In genomic region chr2:160471950-160472349, GRCh38 we compare ENCODE assay signal across 17 cellular contexts. TPM values are rescaled to one million over a fixed set of nuclear protein-coding genes. Genes with fewer than 3 reads are reported as not detected.
DNase-seq lines count a peak whose midpoint lies in the region; ATAC-seq lines count a peak whose summit lies in the region.
"Had no signal": no experiment of that assay in that cellular context is flagged by ENCODE, and none has a peak within 500 bp of the region (broad histone marks: within the 10 kb centered on the region; RNA-seq: fewer than 3 reads in every experiment).

No MANE protein-coding gene starts in this region.

- CTCF ChIA-PET in T-cell (lab: Charles Lee) = interaction anchor here in 1 of 2 donors (0.6 kb wide), 1 partner anchor 12 kb away, joined by 4 read pairs; no protein-coding TSS in a partner anchor

- peaks cover 55% of the 10 kb centered on the region for H3K4me1 Mint-ChIP-seq in activated CD4-positive, alpha-beta T cell treated with anti-CD3 and anti-CD28 coated beads, Interleukin-2, amount 10 ng/mL, durations not matched to agents 24 days and 14 days
- H3K4me1 Mint-ChIP-seq in T-cell = peaks cover 76 to 91% (median 80%) of the 10 kb centered on the region in 3 donors

- no peak overlapping the region for H3K9ac ChIP-seq in rectal smooth muscle tissue (ENCODE audit: low read length)
- H3K9ac ChIP-seq: SK-N-SH had no signal

- intact Hi-C loops in activated CD4-positive, alpha-beta T cell treated with anti-CD3 and anti-CD28 coated beads, Interleukin-2, amount 10 ng/mL, durations not matched to agents 24 days and 14 days (cut with micrococcal nuclease) = loop anchor here (1.0 kb wide), 3 partner anchors 13 to 65 kb away; no protein-coding TSS in a partner anchor

- no peaks in the 10 kb centered on the region for H3K27me3 Mint-ChIP-seq in activated CD4-positive, alpha-beta T cell treated with anti-CD3 and anti-CD28 coated beads, Interleukin-2, amount 10 ng/mL, durations not matched to agents 24 days and 14 days
- no peaks in the 10 kb centered on the region for H3K27me3 Mint-ChIP-seq in T-cell

- H3K4me1 ChIP-seq in rectal smooth muscle tissue (ENCODE audit: control insufficient read depth, insufficient read depth, low read length) = peaks cover 44% of the 10 kb centered on the region

- ATAC-seq in T-cell (replicated peaks in 1 of 4) (no peak), GM18868 (IDR thresholded peaks at IDR 0.05; ENCODE audit: unreplicated experiment) (no peak)

- H3K36me3 Mint-ChIP-seq in activated CD4-positive, alpha-beta T cell treated with anti-CD3 and anti-CD28 coated beads, Interleukin-2, amount 10 ng/mL, durations not matched to agents 24 days and 14 days (ENCODE audit: low read depth) = peaks cover 4% of the 10 kb centered on the region
- H3K36me3 Mint-ChIP-seq in T-cell = no peaks in the 10 kb centered on the region

- DNase-seq in activated CD4-positive, alpha-beta T cell treated with anti-CD3 and anti-CD28 coated beads, Interleukin-2, amount 10 ng/mL, durations not matched to agents 24 days and 14 days = peak; percentile 70
- no peak for DNase-seq in activated CD4-positive, alpha-beta T cell treated with anti-CD3 and anti-CD28 coated beads, Interleukin-2, amount 50 U/mL, for 48 hours
- no peak for DNase-seq in T-cell
- DNase-seq in fibroblast of gingiva (ENCODE audit: low read depth) = peak; percentile 37
- no peak for DNase-seq in stimulated activated CD4-positive, alpha-beta T cell treated with anti-CD3 and anti-CD28 coated beads, Interleukin-4, amount 100 ng/mL, for 24 hours
- DNase-seq in effector CD8-positive, alpha-beta T cell (lab: John Stamatoyannopoulos, UW) = no peak
- DNase-seq: 8988T; heart left ventricle; Kasumi-1; NCI-H1694 treated with DMSO at 0.1 percent for 48 hours; NCI-H510A; OCI-M1; posterior cingulate gyrus; SK-N-SH; stimulated activated CD4-positive, alpha-beta T cell treated with anti-CD3 and anti-CD28 coated beads, Interleukin-1b, Interleukin-23, amount 100 ng/mL, for 48 hours had no signal

- H3K27me3 ChIP-seq in rectal smooth muscle tissue (ENCODE audit: control insufficient read depth, insufficient read depth, low read length) = no peaks in the 10 kb centered on the region
- H3K27me3 ChIP-seq: heart left ventricle had no signal

- H3K4me3 ChIP-seq in rectal smooth muscle tissue (ENCODE audit: low read length) = no peak overlapping the region
- H3K4me3 ChIP-seq: heart left ventricle had no signal

- peak overlapping the region; percentile 24 for H3K4me3 Mint-ChIP-seq in activated CD4-positive, alpha-beta T cell treated with anti-CD3 and anti-CD28 coated beads, Interleukin-2, amount 10 ng/mL, durations not matched to agents 24 days and 14 days
- H3K4me3 Mint-ChIP-seq in T-cell = peak overlapping the region; percentile 17 to 54 (median 53)

- no peaks in the 10 kb centered on the region for H3K9me3 Mint-ChIP-seq in activated CD4-positive, alpha-beta T cell treated with anti-CD3 and anti-CD28 coated beads, Interleukin-2, amount 10 ng/mL, durations not matched to agents 24 days and 14 days
- no peaks in the 10 kb centered on the region for H3K9me3 Mint-ChIP-seq in T-cell

- POLR2A ChIA-PET in T-cell (lab: Charles Lee) = interaction anchor here in 1 of 2 donors (0.5 to 1.1 kb wide), 3 partner anchors 14 to 21 kb away, joined by 3 to 5 read pairs (median 4); no protein-coding TSS in a partner anchor

- peak overlapping the region; percentile 23 for H3K27ac Mint-ChIP-seq in activated CD4-positive, alpha-beta T cell treated with anti-CD3 and anti-CD28 coated beads, Interleukin-2, amount 10 ng/mL, durations not matched to agents 24 days and 14 days
- H3K27ac Mint-ChIP-seq in T-cell = peak overlapping the region; percentile 87 to 89

- H3K27ac ChIP-seq in rectal smooth muscle tissue (ENCODE audit: low read depth, low read length) = peak overlapping the region; percentile 43

- no peaks in the 10 kb centered on the region for H3K36me3 ChIP-seq in rectal smooth muscle tissue (ENCODE audit: control insufficient read depth, insufficient read depth, low read length)
- H3K36me3 ChIP-seq: heart left ventricle had no signal

RNA-seq across cellular contexts. Expression of gene RBMS1, which starts 21.7 kb away (rescaled TPM):
- total RNA-seq in activated CD4-positive, alpha-beta T cell treated with anti-CD3 and anti-CD28 coated beads, Interleukin-2, amount 10 ng/mL, durations not matched to agents 24 days and 14 days = 34.0 and 35.2 TPM in 2 replicates
- total RNA-seq in T-cell = 100 to 1,000 TPM in 3 of 5 donors, 10 to 100 TPM in 2; 94.2 to 137 (median 105) TPM

Comparison
In these comparisons a context has a peak if more than half of its experiments do, and no peak if none do; other contexts are left out.
1. DNase-seq: peak in activated CD4-positive, alpha-beta T cell treated with anti-CD3 and anti-CD28 coated beads, Interleukin-2, amount 10 ng/mL, durations not matched to agents 24 days and 14 days (single experiment) and fibroblast of gingiva (single experiment); none in activated CD4-positive, alpha-beta T cell treated with anti-CD3 and anti-CD28 coated beads, Interleukin-2, amount 50 U/mL, for 48 hours (0 of 2), T-cell (0 of 34), stimulated activated CD4-positive, alpha-beta T cell treated with anti-CD3 and anti-CD28 coated beads, Interleukin-4, amount 100 ng/mL, for 24 hours (single experiment) and effector CD8-positive, alpha-beta T cell (single experiment).